In the genomic region with DNA sequence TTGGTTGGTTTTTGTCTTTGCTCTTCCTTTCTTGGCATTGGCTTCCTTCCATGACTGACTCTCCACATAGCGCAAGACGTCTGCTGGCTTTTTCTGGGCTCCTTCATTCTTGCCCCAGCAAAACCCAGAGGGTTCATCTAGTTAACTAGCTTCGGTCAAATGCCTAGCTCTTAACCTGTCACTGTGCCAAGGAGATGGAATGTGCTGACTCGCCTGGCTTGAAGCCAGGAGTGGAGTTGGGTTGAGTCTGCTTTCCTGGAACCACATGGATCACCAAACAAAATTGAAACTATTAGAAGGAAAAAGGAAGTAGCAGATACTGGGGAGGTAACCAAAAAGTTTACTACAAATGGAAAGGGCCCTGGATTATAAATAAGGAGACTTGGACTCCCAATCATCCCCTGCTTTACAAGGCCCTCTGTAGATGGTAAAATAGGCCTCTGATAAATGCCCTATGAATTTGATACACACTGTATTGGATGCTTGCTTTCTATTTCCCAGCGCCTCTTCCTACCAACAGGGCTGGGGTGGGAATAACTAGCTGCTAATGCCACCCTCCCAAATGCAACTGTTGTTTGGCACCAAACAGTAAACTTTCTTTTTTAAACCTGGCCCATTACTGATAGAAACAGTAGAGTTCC, we compare ENCODE assay signal across 10 cellular contexts. TPM values are rescaled to one million over a fixed set of nuclear protein-coding genes. Genes with fewer than 3 reads are reported as not detected.
DNase-seq lines count a peak whose midpoint lies in the region; ATAC-seq and TF ChIP-seq lines count a peak whose summit lies in the region.
"Had no signal": no experiment of that assay in that cellular context is flagged by ENCODE, and none has a peak within 500 bp of the region (broad histone marks: within the 10 kb centered on the region; RNA-seq: fewer than 3 reads in every experiment).

No MANE protein-coding gene starts in this region.

- H3K4me3 ChIP-seq in PC-3 (ENCODE audit: low read length): no peak overlapping the region
- H3K4me3 ChIP-seq: HAP-1 had no signal

- no peak overlapping the region for H3K9ac ChIP-seq in PC-3 (ENCODE audit: low read length)

- peaks cover 16% of the 10 kb centered on the region for H3K4me1 ChIP-seq in PC-3 (ENCODE audit: insufficient read depth, low read length)
- H3K4me1 ChIP-seq: HAP-1 had no signal

- no peaks in the 10 kb centered on the region for H3K27me3 ChIP-seq in PC-3 (ENCODE audit: low read length)

- peaks cover 29% of the 10 kb centered on the region for H3K79me2 ChIP-seq in PC-3 (ENCODE audit: low read length)

- no peak overlapping the region for H2AFZ ChIP-seq in PC-3 (ENCODE audit: low read length)

- H3K4me2 ChIP-seq in PC-3 (ENCODE audit: low read length): no peak overlapping the region

- CTCF ChIA-PET in PC-3 (lab: Charles Lee): no interaction called here

- TF ChIP-seq CTCF in PC-3 (conservative IDR thresholded peaks at IDR 0.05; ENCODE audit: low read depth, low read length): no peak

- POLR2A ChIA-PET in PC-3 (lab: Charles Lee; ENCODE audit: unreplicated experiment): no interaction called here

- no peaks in the 10 kb centered on the region for H3K9me2 ChIP-seq in PC-3 (replicated peaks; ENCODE audit: low read length)

- no peaks in the 10 kb centered on the region for H3F3A ChIP-seq in PC-3 (ENCODE audit: low read length, unreplicated experiment)

- no peak overlapping the region for H3K27ac ChIP-seq in PC-3 (ENCODE audit: low read length)

- no peaks in the 10 kb centered on the region for H3K9me3 ChIP-seq in PC-3 (ENCODE audit: low read length)
- H3K9me3 ChIP-seq: HAP-1 had no signal

- ATAC-seq in PC-3: no peak
- no peak for ATAC-seq in HG03378 (IDR thresholded peaks at IDR 0.05; ENCODE audit: unreplicated experiment)

- DNase-seq in GM03348 (ENCODE audit: low spot score): peak; percentile 41
- DNase-seq in PC-3: peak; percentile 84
- DNase-seq in fibroblast of gingiva (ENCODE audit: low read depth): peak; percentile 81
- DNase-seq in pons (ENCODE audit: low spot score): peak; percentile 25
- DNase-seq in GOT3 (lab: John Stamatoyannopoulos, UW): no peak
- DNase-seq in cortex of kidney (lab: John Stamatoyannopoulos, UW): no peak
- DNase-seq in DMS153 (lab: John Stamatoyannopoulos, UW): no peak

- H4K20me1 ChIP-seq in PC-3 (ENCODE audit: low read length): no peaks in the 10 kb centered on the region

- intact Hi-C loops in PC-3 (cut with micrococcal nuclease): no loop called here

- H3K36me3 ChIP-seq in PC-3 (ENCODE audit: low read depth, low read length): peaks cover 18% of the 10 kb centered on the region; the same call in 1 of the 2 replicates

- no TSS peak for BruUV-seq in PC-3 (replicated peaks; lab: Mats Ljungman, UMichigan)

RNA-seq across cellular contexts. Expression of a gene that starts 11.3 kb away (rescaled TPM):
- total RNA-seq in PC-3 (2014; rRNA removed): 24.2 and 26.3 TPM in 2 replicates

RNA-seq across cellular contexts. Expression of a gene that starts 53.7 kb away (rescaled TPM):
- total RNA-seq in PC-3 (2014; rRNA removed): 0.04 TPM in 1 of 2 replicates, not detected in the other
- total RNA-seq: neural crest cell had no signal

Comparison
In these comparisons a context has a peak if more than half of its experiments do, and no peak if none do; other contexts are left out.
1. DNase-seq: peak in GM03348 (single experiment), PC-3 (single experiment), fibroblast of gingiva (single experiment) and pons (single experiment); none in GOT3 (single experiment), cortex of kidney (single experiment) and DMS153 (single experiment).